15 cellular contexts compared by ENCODE assay signal in genomic region chr6:41271901-41272395, GRCh38. TPM values are rescaled to one million over a fixed set of nuclear protein-coding genes. Genes with fewer than 3 reads are reported as not detected.
DNase-seq lines count a peak whose midpoint lies in the region; ATAC-seq and TF ChIP-seq lines count a peak whose summit lies in the region.
"Had no signal": no experiment of that assay in that cellular context is flagged by ENCODE, and none has a peak within 500 bp of the region (broad histone marks: within the 10 kb centered on the region; RNA-seq: fewer than 3 reads in every experiment).

No MANE protein-coding gene starts in this region.

- peak in 1 of 3 donors; percentile 18 for DNase-seq in CD4-positive, CD25-positive, alpha-beta regulatory T cell
- peak; percentile 90 for DNase-seq in NOMO-1 treated with dmso at 0.1 percent for 144 hours (lab: John Stamatoyannopoulos, UW; ENCODE audit: unreplicated experiment)
- peak; percentile 94 for DNase-seq in cardiac septum (ENCODE audit: low spot score)
- DNase-seq in omental fat pad (ENCODE audit: low spot score): no peak
- DNase-seq in WTC11 (ENCODE audit: low spot score): no peak
- DNase-seq in kidney glomerular epithelial cell (lab: John Stamatoyannopoulos, UW): no peak
- DNase-seq: CD8-positive, alpha-beta memory T cell; effector CD8-positive, alpha-beta T cell; glutamatergic neuron; GOT3; NCI-H146 had no signal

- CTCF ChIA-PET in WTC11 (lab: Charles Lee): interaction anchor here (1.1 to 1.5 kb wide), 2 partner anchors 80 to 90 kb away, joined by 3 to 5 read pairs; no protein-coding TSS in a partner anchor

- no peaks in the 10 kb centered on the region for H3K4me1 ChIP-seq in CD4-positive, CD25-positive, alpha-beta regulatory T cell (ENCODE audit: control insufficient read depth, insufficient read depth, low read length, poor library complexity, severe bottlenecking)

- H3K27me3 Mint-ChIP-seq in CD4-positive, CD25-positive, alpha-beta regulatory T cell: no peaks in the 10 kb centered on the region
- H3K27me3 Mint-ChIP-seq in WTC11 (ENCODE audit: low read depth): peaks cover 3% of the 10 kb centered on the region
- H3K27me3 Mint-ChIP-seq: T-cell had no signal

- no peak overlapping the region for H3K4me3 ChIP-seq in CD4-positive, CD25-positive, alpha-beta regulatory T cell (ENCODE audit: low read depth, low read length)

- H3K27ac ChIP-seq in CD4-positive, CD25-positive, alpha-beta regulatory T cell (ENCODE audit: insufficient read depth, low read length, poor library complexity, severe bottlenecking): no peak overlapping the region

- intact Hi-C loops in cardiac septum (cut with DNase I): no loop called here

- H3K9me3 Mint-ChIP-seq in CD4-positive, CD25-positive, alpha-beta regulatory T cell: peaks cover 0 to 2% (median 0%) of the 10 kb centered on the region in 7 donors
- no peaks in the 10 kb centered on the region for H3K9me3 Mint-ChIP-seq in WTC11
- H3K9me3 Mint-ChIP-seq: CD8-positive, alpha-beta memory T cell; mesothelial cell of epicardium; T-cell had no signal

- peaks cover 0 to 5% (median 3%) of the 10 kb centered on the region in 4 donors for H3K4me1 Mint-ChIP-seq in CD4-positive, CD25-positive, alpha-beta regulatory T cell
- H3K4me1 Mint-ChIP-seq in WTC11: no peaks in the 10 kb centered on the region
- H3K4me1 Mint-ChIP-seq: mesothelial cell of epicardium had no signal

- peak; percentile 38 to 39 for ATAC-seq in CD4-positive, CD25-positive, alpha-beta regulatory T cell (ENCODE audit: low read depth in 2 of 2)
- ATAC-seq in omental fat pad (ENCODE audit: low FRiP score): peak; percentile 50
- no peak for ATAC-seq in GM18868 (IDR thresholded peaks at IDR 0.05; ENCODE audit: unreplicated experiment)
- ATAC-seq in WTC11: no peak
- ATAC-seq in HG03520 (IDR thresholded peaks at IDR 0.05; ENCODE audit: unreplicated experiment): no peak
- ATAC-seq: T-cell had no signal

- H3K9me3 ChIP-seq in CD4-positive, CD25-positive, alpha-beta regulatory T cell (ENCODE audit: control insufficient read depth in 2 of 2, low read length in 2 of 2): no peaks in the 10 kb centered on the region

- TF ChIP-seq CTCF in omental fat pad (IDR thresholded peaks at IDR 0.05) (no peak), WTC11 (IDR thresholded peaks at IDR 0.05) (no peak)

- POLR2A ChIA-PET in WTC11 (lab: Charles Lee): no interaction called here

- no peaks in the 10 kb centered on the region for H3K36me3 ChIP-seq in CD4-positive, CD25-positive, alpha-beta regulatory T cell (ENCODE audit: control insufficient read depth, insufficient read depth, low read length)

- H3K27ac Mint-ChIP-seq in CD4-positive, CD25-positive, alpha-beta regulatory T cell: peak overlapping the region in 1 of 3 donors; percentile 27
- H3K27ac Mint-ChIP-seq in WTC11: no peak overlapping the region
- H3K27ac Mint-ChIP-seq: mesothelial cell of epicardium, T-cell had no signal

- H3K4me3 Mint-ChIP-seq in CD4-positive, CD25-positive, alpha-beta regulatory T cell: no peak overlapping the region
- no peak overlapping the region for H3K4me3 Mint-ChIP-seq in WTC11
- H3K4me3 Mint-ChIP-seq: CD8-positive, alpha-beta memory T cell; mesothelial cell of epicardium; T-cell had no signal

- H3K27me3 ChIP-seq in CD4-positive, CD25-positive, alpha-beta regulatory T cell (ENCODE audit: control insufficient read depth, insufficient read depth, low read length): no peaks in the 10 kb centered on the region

- no peaks in the 10 kb centered on the region for H3K36me3 Mint-ChIP-seq in CD4-positive, CD25-positive, alpha-beta regulatory T cell
- H3K36me3 Mint-ChIP-seq in WTC11: no peaks in the 10 kb centered on the region
- H3K36me3 Mint-ChIP-seq: CD8-positive, alpha-beta memory T cell; mesothelial cell of epicardium; T-cell had no signal

TF ChIP-seq in WTC11, 78 proteins besides CTCF, POLR2A, EP300 and RAD21 (continues in another document):
- no peak for TF ChIP-seq ZMAT4 (CRISPR knock-in tag; IDR thresholded peaks at IDR 0.05)
- TF ChIP-seq TEAD1 (CRISPR knock-in tag; IDR thresholded peaks at IDR 0.05): no peak
- TF ChIP-seq SOX15 (CRISPR knock-in tag; IDR thresholded peaks at IDR 0.05): no peak
- TF ChIP-seq ZNF281 (CRISPR knock-in tag; IDR thresholded peaks at IDR 0.05): no peak
- TF ChIP-seq PRDM15 (CRISPR knock-in tag; IDR thresholded peaks at IDR 0.05): no peak
- TF ChIP-seq AR (CRISPR knock-in tag; IDR thresholded peaks at IDR 0.05): no peak

RNA-seq across cellular contexts. Expression of gene TREM1, which starts 14.5 kb away (rescaled TPM):
- not detected for total RNA-seq in CD4-positive, CD25-positive, alpha-beta regulatory T cell
- under 1 TPM in 1 of 4 donors, not detected in 3; 0.54 TPM for polyA plus RNA-seq in CD4-positive, CD25-positive, alpha-beta regulatory T cell
- total RNA-seq in cardiac septum (2.6 TPM), omental fat pad (10 to 100 TPM in 1 of 4 donors, 1 to 10 TPM in 3; 5.8 to 20.2 (median 8.6) TPM), WTC11 (2021) (not detected in 3 replicates)
- total RNA-seq: CD8-positive, alpha-beta memory T cell; mesothelial cell of epicardium had no signal
- polyA plus RNA-seq: CD8-positive, alpha-beta memory T cell had no signal

RNA-seq across cellular contexts. Expression of gene TREML4, which starts 43.8 kb away (rescaled TPM):
- total RNA-seq in CD4-positive, CD25-positive, alpha-beta regulatory T cell: not detected
- not detected for polyA plus RNA-seq in CD4-positive, CD25-positive, alpha-beta regulatory T cell
- not detected for total RNA-seq in cardiac septum
- total RNA-seq in omental fat pad: not detected
- total RNA-seq in WTC11 (2021): not detected in 3 replicates
- total RNA-seq: CD8-positive, alpha-beta memory T cell; mesothelial cell of epicardium; T-cell had no signal
- polyA plus RNA-seq: CD8-positive, alpha-beta memory T cell had no signal

Comparison
In these comparisons a context has a peak if more than half of its experiments do, and no peak if none do; other contexts are left out.
1. ATAC-seq: peak in CD4-positive, CD25-positive, alpha-beta regulatory T cell (2 of 2) and omental fat pad (single experiment); none in GM18868 (single experiment), WTC11 (single experiment) and HG03520 (single experiment).
2. DNase-seq: peak in NOMO-1 treated with dmso at 0.1 percent for 144 hours (single experiment) and cardiac septum (single experiment); none in omental fat pad (single experiment), WTC11 (single experiment) and kidney glomerular epithelial cell (single experiment).